14 cellular contexts compared by ENCODE assay signal in genomic region chr1:67750690-67751052, GRCh38.
DNase-seq lines count a peak whose midpoint lies in the region; ATAC-seq, FAIRE-seq and TF ChIP-seq lines count a peak whose summit lies in the region.
"Had no signal": no experiment of that assay in that cellular context is flagged by ENCODE, and none has a peak within 500 bp of the region (broad histone marks: within the 10 kb centered on the region; RNA-seq: fewer than 3 reads in every experiment).

No MANE protein-coding gene starts in this region.

- H3K4me1 ChIP-seq in HEK293 (ENCODE audit: control insufficient read depth, insufficient read depth, low read length) (peaks cover 13% of the 10 kb centered on the region), adipocyte (ENCODE audit: control insufficient read depth, insufficient read depth, low read length) (peaks cover 79% of the 10 kb centered on the region), keratinocyte (ENCODE audit: control insufficient read depth, extremely low read depth, insufficient read depth, low read length) (peaks cover 77% of the 10 kb centered on the region), stomach smooth muscle (ENCODE audit: control insufficient read depth, insufficient read depth, low read length) (peaks cover 36% of the 10 kb centered on the region)

- H3K4me3 ChIP-seq in HEK293 (ENCODE audit: low read depth, low read length) (no peak overlapping the region), adipocyte (ENCODE audit: low read length) (no peak overlapping the region), keratinocyte (ENCODE audit: control insufficient read depth in 2 of 3, extremely low read depth in 1 of 3, insufficient read depth in 2 of 3, low read depth in 1 of 3, low read length in 3 of 3) (peak overlapping the region in 1 of 3 experiments; percentile 34), stomach smooth muscle (ENCODE audit: low read length in 2 of 2) (peak overlapping the region in 1 of 2 donors; percentile 58)
- H3K4me3 ChIP-seq: pancreas, Peyer's patch had no signal

- FAIRE-seq in keratinocyte (lab: Jason Lieb, UNC), result no peak
- FAIRE-seq: islet of Langerhans, pancreas had no signal

- H4K20me1 ChIP-seq in keratinocyte (ENCODE audit: control insufficient read depth, extremely low read depth, insufficient read depth, low read length), result no peaks in the 10 kb centered on the region

- H3K79me2 ChIP-seq in keratinocyte (ENCODE audit: control insufficient read depth, insufficient read depth, low read length), result peaks cover 65% of the 10 kb centered on the region

- no peaks in the 10 kb centered on the region for H3K9me3 ChIP-seq in HEK293 (ENCODE audit: control insufficient read depth, insufficient read depth, low read depth, low read length)
- H3K9me3 ChIP-seq in adipocyte (ENCODE audit: control insufficient read depth, low read length), result no peaks in the 10 kb centered on the region
- H3K9me3 ChIP-seq in keratinocyte (ENCODE audit: control insufficient read depth, low read depth, low read length), result no peaks in the 10 kb centered on the region
- no peaks in the 10 kb centered on the region for H3K9me3 ChIP-seq in stomach smooth muscle (ENCODE audit: control insufficient read depth in 2 of 2, low read length in 2 of 2)
- H3K9me3 ChIP-seq: pancreas, Peyer's patch had no signal

- peaks cover 3% of the 10 kb centered on the region for H3K9me1 ChIP-seq in keratinocyte (ENCODE audit: control insufficient read depth, extremely low read depth, insufficient read depth, low read length)

- CTCF ChIA-PET in HEK293 (lab: Yijun Ruan, JAX), result interaction anchor here (0.9 to 3.2 kb wide), 3 partner anchors 10 to 215 kb away, joined by 5 to 27 read pairs (median 5); no protein-coding TSS in a partner anchor

- POLR2A ChIA-PET in HEK293 (lab: Yijun Ruan, JAX), result interaction anchor here (1.2 kb wide), 1 partner anchor 65 kb away, joined by 8 read pairs; the partner anchor contains the start of gene GADD45A

- H3K27ac ChIP-seq in HEK293 (ENCODE audit: extremely low read depth, low read depth, low read length) (peak overlapping the region; percentile 58), keratinocyte (ENCODE audit: control insufficient read depth, insufficient read depth, low read length) (peak overlapping the region; percentile 96), stomach smooth muscle (ENCODE audit: low read length) (peak overlapping the region; percentile 94)

- peak overlapping the region; percentile 77 for H3K9ac ChIP-seq in adipocyte (ENCODE audit: low read length)
- peak overlapping the region; percentile 79 for H3K9ac ChIP-seq in keratinocyte (ENCODE audit: control insufficient read depth, extremely low read depth, insufficient read depth, low read length)
- H3K9ac ChIP-seq in stomach smooth muscle (ENCODE audit: low read length in 2 of 2), result peak overlapping the region in 1 of 2 donors; percentile 12

- H3K4me1 Mint-ChIP-seq in natural killer cell, result peaks cover 0 to 7% of the 10 kb centered on the region in 2 donors

- no peak for DNase-seq in adipocyte (ENCODE audit: low read depth)
- DNase-seq in keratinocyte (ENCODE audit: low read depth, low spot score), result no peak
- no peak for DNase-seq in natural killer cell
- DNase-seq in medulla oblongata (ENCODE audit: extremely low spot score), result no peak
- DNase-seq: NCI-H1930, pancreas, Peyer's patch had no signal

- peaks cover 15 to 39% of the 10 kb centered on the region in 2 donors for H3K27me3 Mint-ChIP-seq in natural killer cell (ENCODE audit: low read depth in 2 of 2)

- no peaks in the 10 kb centered on the region for H3K36me3 Mint-ChIP-seq in natural killer cell
- H3K36me3 Mint-ChIP-seq: CD14-positive monocyte had no signal

- H3K36me3 ChIP-seq in HEK293 (ENCODE audit: control insufficient read depth in 2 of 2, insufficient read depth in 1 of 2, low read length in 2 of 2) (no peaks in the 10 kb centered on the region), adipocyte (ENCODE audit: control insufficient read depth, insufficient read depth, low read length, severe bottlenecking) (no peaks in the 10 kb centered on the region), keratinocyte (ENCODE audit: control insufficient read depth in 2 of 2, extremely low read depth in 1 of 2, insufficient read depth in 2 of 2, low read length in 2 of 2) (peaks cover 2 to 14% of the 10 kb centered on the region in 2 experiments), stomach smooth muscle (ENCODE audit: control insufficient read depth in 2 of 2, insufficient read depth in 2 of 2, low read length in 2 of 2) (no peaks in the 10 kb centered on the region)
- H3K36me3 ChIP-seq: pancreas, Peyer's patch had no signal

- TF ChIP-seq CTCF in HEK293 (tag by site-specific recombination; IDR thresholded peaks at IDR 0.05) (no peak), keratinocyte (optimal IDR thresholded peaks at IDR 0.05 in 1 of 3, IDR thresholded peaks at IDR 0.05 in 1 of 3, conservative IDR thresholded peaks at IDR 0.05 in 1 of 3; ENCODE audit: extremely low read depth in 1 of 3, insufficient read depth in 2 of 3, low read length in 3 of 3) (no peak), natural killer cell (IDR thresholded peaks at IDR 0.05) (no peak)

- no peaks in the 10 kb centered on the region for H3K9me3 Mint-ChIP-seq in natural killer cell
- H3K9me3 Mint-ChIP-seq: IgD-negative memory B cell had no signal

- ATAC-seq in HG02884 (IDR thresholded peaks at IDR 0.05; ENCODE audit: unreplicated experiment), result no peak
- no peak for ATAC-seq in natural killer cell
- no peak for ATAC-seq in GM18870 (IDR thresholded peaks at IDR 0.05; ENCODE audit: unreplicated experiment)

- H3K4me3 Mint-ChIP-seq in natural killer cell, result no peak overlapping the region
- H3K4me3 Mint-ChIP-seq: CD14-positive monocyte, IgD-negative memory B cell had no signal

- no peak overlapping the region for H3K27ac Mint-ChIP-seq in natural killer cell
- H3K27ac Mint-ChIP-seq: CD14-positive monocyte, IgD-negative memory B cell had no signal

- dilution Hi-C loops in keratinocyte (cut with MboI; ENCODE audit: extremely low pct_ligation_motif_present, low sequenced_read_pairs), result no loop called here

- no peak overlapping the region for H2AFZ ChIP-seq in keratinocyte (ENCODE audit: control insufficient read depth, low read length)

- H3K27me3 ChIP-seq in adipocyte (replicated peaks; ENCODE audit: control insufficient read depth, insufficient read depth, low read length) (no peaks in the 10 kb centered on the region), keratinocyte (ENCODE audit: control insufficient read depth, extremely low read depth, insufficient read depth, low read length) (no peaks in the 10 kb centered on the region), stomach smooth muscle (ENCODE audit: control insufficient read depth in 1 of 2, insufficient read depth in 2 of 2, low read length in 2 of 2) (no peaks in the 10 kb centered on the region)
- H3K27me3 ChIP-seq: pancreas, Peyer's patch had no signal

- peak overlapping the region; percentile 93 for H3K4me2 ChIP-seq in keratinocyte (ENCODE audit: control insufficient read depth, extremely low read depth, insufficient read depth, low read depth, low read length)

- intact Hi-C loops in natural killer cell (cut with micrococcal nuclease), result no loop called here

TF ChIP-seq in HEK293, 187 proteins besides CTCF, POLR2A, EP300 and RAD21:
- 0 out of 2 replicates have a peak, but pooled peaks have one; percentile 6 for TF ChIP-seq ZBTB20 (tag by site-specific recombination; IDR thresholded peaks at IDR 0.05)
- no peak for TF ChIP-seq ZNF555 (tag by site-specific recombination; conservative IDR thresholded peaks at IDR 0.05)
- TF ChIP-seq ZNF362 (tag by site-specific recombination; IDR thresholded peaks at IDR 0.05), result no peak
- no peak for TF ChIP-seq ZNF76 (tag by site-specific recombination; IDR thresholded peaks at IDR 0.05; ENCODE audit: borderline replicate concordance, low read depth)
- no peak for TF ChIP-seq ZNF843 (tag by site-specific recombination; IDR thresholded peaks at IDR 0.05)
- TF ChIP-seq ZNF639 (tag by site-specific recombination; IDR thresholded peaks at IDR 0.05), result 0 out of 2 replicates have a peak, but pooled peaks have one; percentile 4
